In the genomic region with DNA sequence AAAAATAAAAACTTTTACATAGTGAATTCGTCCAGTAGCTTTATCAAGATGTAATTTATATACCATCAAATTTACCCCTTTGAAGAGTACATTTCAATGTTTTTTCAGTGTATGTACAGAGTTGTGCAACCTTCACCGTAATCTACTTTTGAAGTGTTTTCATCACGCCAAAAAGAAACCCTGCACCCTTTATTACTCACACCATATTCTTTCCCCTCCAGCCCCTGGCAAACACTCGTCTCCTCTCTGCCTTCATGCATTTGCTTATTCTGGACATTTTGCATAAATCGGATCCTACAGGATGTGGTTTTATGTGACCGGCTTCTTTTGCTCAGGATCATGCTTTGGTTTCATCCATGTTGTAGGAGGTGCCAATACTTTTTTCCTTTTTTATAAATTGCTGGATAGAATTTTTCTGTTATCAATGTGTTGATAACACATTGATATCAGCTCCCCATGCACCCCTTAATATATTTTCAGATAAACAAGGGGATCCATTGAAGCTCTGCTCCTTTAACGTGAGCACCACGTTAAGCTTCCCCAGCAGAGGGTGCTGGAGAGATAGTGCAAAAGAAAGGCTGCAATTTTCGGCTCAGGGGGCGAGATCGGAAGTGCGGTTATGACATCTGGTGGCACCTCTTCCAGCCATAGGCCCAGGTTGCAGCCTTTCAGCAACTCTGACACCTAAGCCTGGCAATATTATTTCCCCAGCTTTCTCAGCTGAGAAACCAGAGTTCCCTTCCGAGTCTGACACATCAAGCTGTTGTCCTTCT, we compare ENCODE assay signal across 8 cellular contexts.
DNase-seq lines count a peak whose midpoint lies in the region; ATAC-seq and TF ChIP-seq lines count a peak whose summit lies in the region.

No MANE protein-coding gene starts in this region.

- no peaks in the 10 kb centered on the region for H3K36me3 Mint-ChIP-seq in stimulated activated naive B cell treated with anti-CD40 and anti-IgM and Interleukin-4, amounts not matched to agents 10 μg/mL and 1 μg/mL and 100 μg/mL, for 72 hours
- H3K36me3 Mint-ChIP-seq in immature natural killer cell: peaks cover 0 to 3% (median 0%) of the 10 kb centered on the region in 3 donors

- peak; percentile 54 for TF ChIP-seq CTCF in C4-2B (conservative IDR thresholded peaks at IDR 0.05)
- peak; percentile 58 for TF ChIP-seq CTCF in PC-9 (conservative IDR thresholded peaks at IDR 0.05)
- TF ChIP-seq CTCF in uterus (IDR thresholded peaks at IDR 0.05): no peak

- POLR2A ChIA-PET in PC-9 (lab: Charles Lee; ENCODE audit: unreplicated experiment): no interaction called here

- H3K79me2 ChIP-seq in Karpas-422 (ENCODE audit: low read length) (no peaks in the 10 kb centered on the region), PC-9 (ENCODE audit: low read depth) (no peaks in the 10 kb centered on the region)

- H4K20me1 ChIP-seq in Karpas-422 (ENCODE audit: insufficient read depth, low read depth, low read length) (no peaks in the 10 kb centered on the region), PC-9 (ENCODE audit: insufficient read depth) (no peaks in the 10 kb centered on the region)

- no peaks in the 10 kb centered on the region for H3K4me1 Mint-ChIP-seq in stimulated activated naive B cell treated with anti-CD40 and anti-IgM and Interleukin-4, amounts not matched to agents 10 μg/mL and 1 μg/mL and 100 μg/mL, for 72 hours
- no peaks in the 10 kb centered on the region for H3K4me1 Mint-ChIP-seq in immature natural killer cell

- CTCF ChIA-PET in PC-9 (lab: Charles Lee): no interaction called here

- TF ChIP-seq POLR2A in uterus (IDR thresholded peaks at IDR 0.05): no peak

- H3K9me3 ChIP-seq in Karpas-422 (ENCODE audit: low read length) (no peaks in the 10 kb centered on the region), PC-9 (ENCODE audit: insufficient read depth, low read depth) (no peaks in the 10 kb centered on the region), uterus (no peaks in the 10 kb centered on the region)

- H3K4me3 ChIP-seq in Karpas-422 (ENCODE audit: low read length): no peak overlapping the region
- H3K4me3 ChIP-seq in PC-9: no peak overlapping the region
- H3K4me3 ChIP-seq in uterus: no peak overlapping the region

- H3K27ac ChIP-seq in C4-2B (no peak overlapping the region), Karpas-422 (ENCODE audit: low read length) (no peak overlapping the region), PC-9 (no peak overlapping the region), uterus (no peak overlapping the region)

- no peaks in the 10 kb centered on the region for H3K9me2 ChIP-seq in Karpas-422 (replicated peaks; ENCODE audit: insufficient read depth, low read length)
- H3K9me2 ChIP-seq in PC-9 (ENCODE audit: insufficient read depth): no peaks in the 10 kb centered on the region

- H3K4me1 ChIP-seq in Karpas-422 (ENCODE audit: low read length): peaks cover 5% of the 10 kb centered on the region
- H3K4me1 ChIP-seq in PC-9 (replicated peaks; ENCODE audit: insufficient read depth): no peaks in the 10 kb centered on the region
- H3K4me1 ChIP-seq in uterus: no peaks in the 10 kb centered on the region

- H3F3A ChIP-seq in PC-9 (ENCODE audit: insufficient read depth, low read depth): no peaks in the 10 kb centered on the region

- no peak for ATAC-seq in left cardiac atrium
- no peak for ATAC-seq in HG03045 (IDR thresholded peaks at IDR 0.05; ENCODE audit: unreplicated experiment)
- no peak for ATAC-seq in stimulated activated naive B cell treated with anti-CD40 and anti-IgM and Interleukin-4, amounts not matched to agents 10 μg/mL and 1 μg/mL and 100 μg/mL, for 72 hours (replicated peaks)

- H3K27me3 Mint-ChIP-seq in stimulated activated naive B cell treated with anti-CD40 and anti-IgM and Interleukin-4, amounts not matched to agents 10 μg/mL and 1 μg/mL and 100 μg/mL, for 72 hours: no peaks in the 10 kb centered on the region
- peaks cover 0 to 5% (median 0%) of the 10 kb centered on the region in 3 donors for H3K27me3 Mint-ChIP-seq in immature natural killer cell (ENCODE audit: low read depth in 3 of 3)

- H2AFZ ChIP-seq in Karpas-422 (ENCODE audit: low read length) (no peak overlapping the region), PC-9 (no peak overlapping the region)

- H3K9ac ChIP-seq in Karpas-422 (ENCODE audit: low read length): no peak overlapping the region

- no peak overlapping the region for H3K27ac Mint-ChIP-seq in stimulated activated naive B cell treated with anti-CD40 and anti-IgM and Interleukin-4, amounts not matched to agents 10 μg/mL and 1 μg/mL and 100 μg/mL, for 72 hours
- H3K27ac Mint-ChIP-seq in immature natural killer cell: no peak overlapping the region

- H3K27me3 ChIP-seq in Karpas-422 (ENCODE audit: low read length) (no peaks in the 10 kb centered on the region), PC-9 (ENCODE audit: insufficient read depth, low read depth) (no peaks in the 10 kb centered on the region), uterus (no peaks in the 10 kb centered on the region)

- peaks cover 1 to 5% of the 10 kb centered on the region in 2 donors for H3K9me3 Mint-ChIP-seq in stimulated activated naive B cell treated with anti-CD40 and anti-IgM and Interleukin-4, amounts not matched to agents 10 μg/mL and 1 μg/mL and 100 μg/mL, for 72 hours
- H3K9me3 Mint-ChIP-seq in immature natural killer cell: peaks cover 0 to 6% (median 2%) of the 10 kb centered on the region in 6 donors

- H3K4me2 ChIP-seq in Karpas-422 (ENCODE audit: low read depth, low read length, poor library complexity, severe bottlenecking) (peak overlapping the region; percentile 29), PC-9 (no peak overlapping the region)

- intact Hi-C loops in PC-9 (cut with micrococcal nuclease; ENCODE audit: unreplicated experiment): loop anchor here (2.0 to 5.0 kb wide), 2 partner anchors 172 to 364 kb away; no protein-coding TSS in a partner anchor
- intact Hi-C loops in left cardiac atrium (cut with DNase I): loop anchor here (5.0 to 10.0 kb wide), 2 partner anchors 370 to 373 kb away; partner anchors contain the start of gene ANOS1 (in 1 of the 2)
- intact Hi-C loops in uterus (cut with DNase I; ENCODE audit: low total_unique reads): no loop called here

- peak; percentile 85 for DNase-seq in Karpas-422
- DNase-seq in PC-9: peak in 1 of 2 experiments; percentile 13
- DNase-seq in left cardiac atrium: peak; percentile 28
- DNase-seq in uterus: no peak
- DNase-seq in stimulated activated naive B cell treated with anti-CD40 and anti-IgM and Interleukin-4, amounts not matched to agents 10 μg/mL and 1 μg/mL and 100 μg/mL, for 72 hours: no peak
- no peak for DNase-seq in immature natural killer cell

- no peaks in the 10 kb centered on the region for H3K36me3 ChIP-seq in Karpas-422 (ENCODE audit: insufficient read depth, low read length)
- H3K36me3 ChIP-seq in PC-9 (ENCODE audit: low read depth): no peaks in the 10 kb centered on the region
- H3K36me3 ChIP-seq in uterus: no peaks in the 10 kb centered on the region

- BruUV-seq in PC-9 (replicated peaks; lab: Mats Ljungman, UMichigan): no TSS peak

- no peak overlapping the region for H3K4me3 Mint-ChIP-seq in stimulated activated naive B cell treated with anti-CD40 and anti-IgM and Interleukin-4, amounts not matched to agents 10 μg/mL and 1 μg/mL and 100 μg/mL, for 72 hours
- H3K4me3 Mint-ChIP-seq in immature natural killer cell: no peak overlapping the region

Comparison
In these comparisons a context has a peak if more than half of its experiments do, and no peak if none do; other contexts are left out.
1. CTCF ChIP-seq: peak in C4-2B (single experiment) and PC-9 (single experiment); none in uterus (0 of 4).
2. DNase-seq: peak in Karpas-422 (single experiment) and left cardiac atrium (single experiment); none in uterus (0 of 2), stimulated activated naive B cell treated with anti-CD40 and anti-IgM and Interleukin-4, amounts not matched to agents 10 μg/mL and 1 μg/mL and 100 μg/mL, for 72 hours (single experiment) and immature natural killer cell (0 of 3).